In the genomic region with DNA sequence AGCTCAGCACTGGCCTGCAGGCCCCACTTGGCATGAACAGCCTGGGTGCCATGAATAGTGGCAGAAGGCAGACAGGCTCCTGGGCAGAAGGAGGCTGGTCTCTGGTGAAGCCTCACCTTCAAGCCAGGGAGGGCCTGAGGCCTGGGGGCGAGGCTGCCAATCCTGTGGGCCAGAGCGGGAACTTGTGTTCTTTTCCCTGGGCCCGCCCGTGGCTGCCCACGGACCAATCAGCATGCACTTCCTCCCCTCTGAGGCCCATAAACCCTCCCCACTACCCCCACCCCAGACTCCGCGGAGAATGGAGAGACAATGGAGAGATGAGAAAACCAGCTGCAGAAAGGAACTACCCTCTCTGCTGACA, we compare ENCODE assay signal across 20 cellular contexts.
"Had no signal": no experiment of that assay in that cellular context is flagged by ENCODE, and none has a peak within 500 bp of the region (broad histone marks: within the 10 kb centered on the region; RNA-seq: fewer than 3 reads in every experiment).

No MANE protein-coding gene starts in this region.

- DNase-seq: activated CD4-positive, alpha-beta T cell treated with anti-CD3 and anti-CD28 coated beads for 1 hour; activated CD4-positive, alpha-beta T cell treated with anti-CD3 and anti-CD28 coated beads, Interleukin-2, amount 50 U/mL, for 1 hour; activated CD8-positive, alpha-beta T cell treated with anti-CD3 and anti-CD28 coated beads, Interleukin-2, amount 10 ng/mL, durations not matched to agents 7 days and 5 days; activated naive CD4-positive, alpha-beta T cell treated with anti-CD3 and anti-CD28 coated beads for 36 hours; body of pancreas; effector CD4-positive, alpha-beta T cell; foreskin keratinocyte; left ventricle myocardium inferior; ovary; stimulated activated CD4-positive, alpha-beta T cell treated with anti-CD3 and anti-CD28 coated beads, Interleukin-2, amount 100 ng/mL, for 48 hours; stimulated activated CD8-positive, alpha-beta memory T cell treated with anti-CD3 and anti-CD28 coated beads, Interleukin-4, amount 100 ng/mL, for 48 hours; stimulated activated naive CD4-positive, alpha-beta T cell had no signal

- H3K4me1 ChIP-seq: body of pancreas, foreskin keratinocyte, left ventricle myocardium inferior, prostate gland, vagina had no signal

- H3K36me3 Mint-ChIP-seq: type B pancreatic cell had no signal

- H3K4me1 Mint-ChIP-seq: naive thymus-derived CD8-positive, alpha-beta T cell had no signal

- H3K27me3 Mint-ChIP-seq: dendritic cell treated with granulocyte-macrophage colony-stimulating factor and Interleukin-4, amounts not matched to agents 40 ng/mL and 50 ng/mL, for 4 days; naive thymus-derived CD8-positive, alpha-beta T cell; type B pancreatic cell had no signal

- H3K9me3 ChIP-seq: body of pancreas, left ventricle myocardium inferior, ovary, prostate gland, thoracic aorta, vagina had no signal

- H3K4me3 Mint-ChIP-seq: activated CD8-positive, alpha-beta T cell treated with anti-CD3 and anti-CD28 coated beads, Interleukin-2, amount 10 ng/mL, durations not matched to agents 7 days and 5 days; activated naive CD4-positive, alpha-beta T cell treated with anti-CD3 and anti-CD28 coated beads for 36 hours; activated T-helper 1 cell treated with anti-CD3 and anti-CD28 coated beads, Interleukin-12 subunit alpha, Interleukin-12 subunit beta, Interleukin-2, Interleukin-4 antibody, amounts not matched to agents 30 ng/mL and 10 ng/mL and 1 ng/mL, durations not matched to agents 14 hours and 24 hours and 36 hours; dendritic cell treated with granulocyte-macrophage colony-stimulating factor and Interleukin-4, amounts not matched to agents 40 ng/mL and 50 ng/mL, for 4 days; naive thymus-derived CD8-positive, alpha-beta T cell; type B pancreatic cell had no signal

- ATAC-seq: activated CD8-positive, alpha-beta T cell treated with anti-CD3 and anti-CD28 coated beads, Interleukin-2, amount 10 ng/mL, durations not matched to agents 7 days and 5 days; body of pancreas; foreskin keratinocyte; naive thymus-derived CD8-positive, alpha-beta T cell had no signal

- H3K4me3 ChIP-seq: body of pancreas, cardiac muscle cell, left ventricle myocardium inferior, ovary, prostate gland, thoracic aorta, vagina had no signal

- H3K9me3 Mint-ChIP-seq: type B pancreatic cell had no signal

- H3K27ac Mint-ChIP-seq: activated CD8-positive, alpha-beta T cell treated with anti-CD3 and anti-CD28 coated beads, Interleukin-2, amount 10 ng/mL, durations not matched to agents 7 days and 5 days; activated naive CD4-positive, alpha-beta T cell treated with anti-CD3 and anti-CD28 coated beads for 36 hours; activated T-helper 1 cell treated with anti-CD3 and anti-CD28 coated beads, Interleukin-12 subunit alpha, Interleukin-12 subunit beta, Interleukin-2, Interleukin-4 antibody, amounts not matched to agents 30 ng/mL and 10 ng/mL and 1 ng/mL, durations not matched to agents 14 hours and 24 hours and 36 hours; dendritic cell treated with granulocyte-macrophage colony-stimulating factor and Interleukin-4, amounts not matched to agents 40 ng/mL and 50 ng/mL, for 4 days; naive thymus-derived CD8-positive, alpha-beta T cell; type B pancreatic cell had no signal

- H3K36me3 ChIP-seq: cardiac muscle cell, left ventricle myocardium inferior, ovary, prostate gland, thoracic aorta, vagina had no signal
